8 cellular contexts compared by ENCODE assay signal in the genomic region with DNA sequence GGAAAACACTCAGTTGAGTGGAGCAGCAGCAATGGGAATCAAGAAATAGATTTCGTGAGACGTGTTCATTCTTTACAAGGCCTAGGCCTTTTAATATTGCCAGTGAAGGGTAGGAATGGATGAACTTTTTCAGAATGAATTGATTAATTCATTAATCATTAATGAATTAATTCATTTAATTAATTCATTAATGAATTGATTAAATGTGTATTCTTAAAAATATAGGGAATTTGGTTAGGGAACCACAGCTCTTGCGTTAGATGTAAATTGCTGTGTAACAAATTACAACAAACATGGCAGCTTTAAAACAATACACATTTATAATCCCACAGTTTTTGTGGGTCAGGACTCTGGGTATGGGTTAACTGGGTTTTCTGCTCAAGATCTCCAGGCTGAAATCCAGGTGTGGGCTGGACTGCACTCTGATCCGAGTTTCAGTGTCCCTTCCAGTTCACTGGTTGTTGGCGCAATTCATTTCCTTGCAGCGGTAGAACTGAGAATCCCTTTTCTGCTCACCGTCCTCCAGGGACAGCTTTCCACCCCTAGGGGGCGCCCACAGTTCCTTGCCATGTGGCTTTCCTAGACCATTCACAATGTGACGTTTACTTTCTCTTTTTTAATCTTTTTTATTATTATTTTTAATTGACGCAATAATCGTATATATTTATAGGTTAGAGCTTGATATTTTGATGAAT. TPM values are rescaled to one million over a fixed set of nuclear protein-coding genes. Genes with fewer than 3 reads are reported as not detected.
A peak's percentile ranks its signal among the peaks of the same experiment; 100 is the strongest.
DNase-seq lines count a peak whose midpoint lies in the region; ATAC-seq and TF ChIP-seq lines count a peak whose summit lies in the region.

No MANE protein-coding gene starts in this region.

- no peak overlapping the region for H3K27ac ChIP-seq in RWPE1

- in situ Hi-C loops in Caki2 (cut with HindIII; ENCODE audit: low pct_unique_long_range_greater_than_20kb, low sequenced_read_pairs), result loop anchor here (10.0 kb wide), 1 partner anchor 92 kb away; no protein-coding TSS in a partner anchor

- POLR2A ChIA-PET in RWPE1 (lab: Yijun Ruan, JAX; ENCODE audit: low non-redundant PET), result no interaction called here

- DNase-seq in Caki2 (ENCODE audit: low read depth), result peak; percentile 72
- peak; percentile 52 for DNase-seq in RWPE1 (ENCODE audit: low spot score)
- DNase-seq in activated gamma-delta T cell treated with anti-CD3 and anti-CD28 coated beads, Interleukin-2, amount 50 U/mL, for 16 hours (ENCODE audit: low read depth), result peak; percentile 63
- peak; percentile 84 for DNase-seq in Right ventricle myocardium superior
- DNase-seq in renal cortical epithelial cell (ENCODE audit: low read depth), result peak; percentile 75
- no peak for DNase-seq in cerebellar nuclear complex (lab: John Stamatoyannopoulos, UW)

- ATAC-seq in GM19372 (IDR thresholded peaks at IDR 0.05; ENCODE audit: low read depth, unreplicated experiment), result peak; percentile 98
- peak; percentile 76 for ATAC-seq in HG03469 (IDR thresholded peaks at IDR 0.05; ENCODE audit: unreplicated experiment)
- peak; percentile 48 for ATAC-seq in Right ventricle myocardium superior (ENCODE audit: poor library complexity)

- intact Hi-C loops in Right ventricle myocardium superior (cut with DNase I), result no loop called here

- CTCF ChIA-PET in RWPE1 (lab: Yijun Ruan, JAX), result interaction anchor here (0.6 to 4.2 kb wide), 11 partner anchors 9 to 525 kb away, joined by 3 to 22 read pairs (median 3); partner anchors contain the start of gene PFDN4

- TF ChIP-seq CTCF in RWPE1 (conservative IDR thresholded peaks at IDR 0.05; ENCODE audit: low read depth), result no peak; the same call in none of the 2 replicates

RNA-seq across cellular contexts. Expression of gene BCAS1, which starts 32.8 kb away (rescaled TPM):
- total RNA-seq in Caki2 (2014; rRNA removed; shearing (Covaris generic); ENCODE audit: low replicate concordance), result not detected in 2 replicates
- total RNA-seq in Right ventricle myocardium superior (not detected), renal cortical epithelial cell (0.10 and 0.17 TPM in 2 replicates)

Comparison
In these comparisons a context has a peak if more than half of its experiments do, and no peak if none do; other contexts are left out.
1. DNase-seq: peak in Caki2 (single experiment), RWPE1 (single experiment), activated gamma-delta T cell treated with anti-CD3 and anti-CD28 coated beads, Interleukin-2, amount 50 U/mL, for 16 hours (single experiment), Right ventricle myocardium superior (single experiment) and renal cortical epithelial cell (single experiment); none in cerebellar nuclear complex (0 of 2).
2. ATAC-seq: peak in every context shown above with its lines; median percentile 98 in GM19372; 76 in HG03469; 48 in Right ventricle myocardium superior.